ENCODE assay signal across 1 cellular context in genomic region chr3:162492446-162493081, GRCh38.
TF ChIP-seq lines count a peak whose summit lies in the region.

No MANE protein-coding gene starts in this region.

TF ChIP-seq in IMR-90, 13 proteins besides CTCF, POLR2A, EP300 and RAD21 (continued from another document):
- TF ChIP-seq MXI1 (IDR thresholded peaks at IDR 0.05; ENCODE audit: borderline replicate concordance, low read depth, low read length) = no peak
- TF ChIP-seq RCOR1 (IDR thresholded peaks at IDR 0.05; ENCODE audit: insufficient replicate concordance, low read length) = no peak
- no peak for TF ChIP-seq NFE2L2 (IDR thresholded peaks at IDR 0.05; ENCODE audit: low read depth, low read length)
- no peak for TF ChIP-seq CHD1 (IDR thresholded peaks at IDR 0.05; ENCODE audit: low read depth, low read length)
TF ChIP-seq in IMR-90: peak in this region for 0.
